ENCODE assay signal across 8 cellular contexts in genomic region chr2:106104332-106105062, GRCh38.
DNase-seq lines count a peak whose midpoint lies in the region; ATAC-seq and TF ChIP-seq lines count a peak whose summit lies in the region.

No MANE protein-coding gene starts in this region.

- H3K4me1 Mint-ChIP-seq in activated T-helper 1 cell treated with anti-CD3 and anti-CD28 coated beads, Interleukin-12 subunit alpha, Interleukin-12 subunit beta, Interleukin-2, Interleukin-4 antibody, amounts not matched to agents 30 ng/mL and 10 ng/mL and 1 ng/mL, durations not matched to agents 14 hours and 24 hours and 36 hours (ENCODE audit: low read depth): peaks cover 16% of the 10 kb centered on the region

- WGBS in IMR-90 (ENCODE audit: extremely low coverage in 2 of 2, insufficient read length in 1 of 2), 2 experiments: 77% methylated on average over 8 of the region's 16 CpGs; no CpG with 5 or more reads in 1 of the 2 experiments

- TF ChIP-seq POLR2A in IMR-90 (IDR thresholded peaks at IDR 0.05; ENCODE audit: low read depth, low read length) (0 out of 2 replicates have a peak, but pooled peaks have one; percentile 49), Peyer's patch (IDR thresholded peaks at IDR 0.05) (no peak)

- H4K5ac ChIP-seq in IMR-90 (ENCODE audit: low read depth, low read length): no peak overlapping the region

- H3K79me1 ChIP-seq in IMR-90 (ENCODE audit: low read depth in 1 of 2, low read length in 2 of 2): no peaks in the 10 kb centered on the region

- peak overlapping the region; percentile 18 for H3K27ac Mint-ChIP-seq in activated T-helper 1 cell treated with anti-CD3 and anti-CD28 coated beads, Interleukin-12 subunit alpha, Interleukin-12 subunit beta, Interleukin-2, Interleukin-4 antibody, amounts not matched to agents 30 ng/mL and 10 ng/mL and 1 ng/mL, durations not matched to agents 14 hours and 24 hours and 36 hours

- no peak overlapping the region for H2AK5ac ChIP-seq in IMR-90 (ENCODE audit: low read depth, low read length)

- H3K9me3 ChIP-seq in IMR-90 (ENCODE audit: control insufficient read depth, insufficient read depth, low read length) (no peaks in the 10 kb centered on the region), Peyer's patch (no peaks in the 10 kb centered on the region)

- no peak overlapping the region for H2BK120ac ChIP-seq in IMR-90 (ENCODE audit: low read depth, low read length)

- no peak overlapping the region for H3K4me3 Mint-ChIP-seq in activated T-helper 1 cell treated with anti-CD3 and anti-CD28 coated beads, Interleukin-12 subunit alpha, Interleukin-12 subunit beta, Interleukin-2, Interleukin-4 antibody, amounts not matched to agents 30 ng/mL and 10 ng/mL and 1 ng/mL, durations not matched to agents 14 hours and 24 hours and 36 hours

- peak; percentile 94 for TF ChIP-seq CTCF in IMR-90 (conservative IDR thresholded peaks at IDR 0.05; ENCODE audit: low read depth, low read length)
- TF ChIP-seq CTCF in Peyer's patch (IDR thresholded peaks at IDR 0.05): peak; percentile 79 to 95 (median 90)

- H2BK15ac ChIP-seq in IMR-90 (ENCODE audit: low read depth, low read length): no peak overlapping the region

- H3K27me3 Mint-ChIP-seq in activated T-helper 1 cell treated with anti-CD3 and anti-CD28 coated beads, Interleukin-12 subunit alpha, Interleukin-12 subunit beta, Interleukin-2, Interleukin-4 antibody, amounts not matched to agents 30 ng/mL and 10 ng/mL and 1 ng/mL, durations not matched to agents 14 hours and 24 hours and 36 hours (ENCODE audit: insufficient read depth): no peaks in the 10 kb centered on the region

- H3K9me3 Mint-ChIP-seq in activated T-helper 1 cell treated with anti-CD3 and anti-CD28 coated beads, Interleukin-12 subunit alpha, Interleukin-12 subunit beta, Interleukin-2, Interleukin-4 antibody, amounts not matched to agents 30 ng/mL and 10 ng/mL and 1 ng/mL, durations not matched to agents 14 hours and 24 hours and 36 hours: no peaks in the 10 kb centered on the region

- no peak overlapping the region for H3K56ac ChIP-seq in IMR-90 (ENCODE audit: extremely low read depth, insufficient read depth, low read length)

- POLR2A ChIA-PET in IMR-90 (lab: Charles Lee; ENCODE audit: unreplicated experiment): no interaction called here

- H3K36me3 ChIP-seq in IMR-90 (ENCODE audit: control insufficient read depth, insufficient read depth, low read length) (peaks cover 9% of the 10 kb centered on the region), Peyer's patch (no peaks in the 10 kb centered on the region)

- H3K4me3 ChIP-seq in IMR-90 (ENCODE audit: insufficient read depth, low read depth, low read length): no peak overlapping the region
- no peak overlapping the region for H3K4me3 ChIP-seq in Peyer's patch

- DNase-seq in Caki2 (ENCODE audit: low read depth) (peak; percentile 64), IMR-90 (peak; percentile 66), Peyer's patch (peak in 2 of 3 donors; percentile 54 to 87), fibroblast of the conjunctiva (ENCODE audit: low read depth) (peak; percentile 49), occipital lobe (lab: John Stamatoyannopoulos, UW) (peak; percentile 16)
- DNase-seq in activated T-helper 1 cell treated with anti-CD3 and anti-CD28 coated beads, Interleukin-12 subunit alpha, Interleukin-12 subunit beta, Interleukin-2, Interleukin-4 antibody, amounts not matched to agents 30 ng/mL and 10 ng/mL and 1 ng/mL, durations not matched to agents 14 hours and 24 hours and 36 hours (ENCODE audit: low spot score): peak; percentile 62

- no peak overlapping the region for H3K14ac ChIP-seq in IMR-90 (replicated peaks; ENCODE audit: low read depth, low read length)

- in situ Hi-C loops in Caki2 (cut with HindIII; ENCODE audit: low pct_unique_long_range_greater_than_20kb, low sequenced_read_pairs): no loop called here
- in situ Hi-C loops in IMR-90 (cut with MboI; ENCODE audit: low sequenced_read_pairs): loop anchor here (10.0 kb wide), 1 partner anchor 440 kb away; no protein-coding TSS in a partner anchor

- no peak overlapping the region for H3K4me2 ChIP-seq in IMR-90 (ENCODE audit: low read depth, low read length)

- peak; percentile 59 for ATAC-seq in GM19455 (IDR thresholded peaks at IDR 0.05; ENCODE audit: unreplicated experiment)
- peak; percentile 86 for ATAC-seq in IMR-90 (ENCODE audit: low read depth)
- no peak for ATAC-seq in GM21390 (IDR thresholded peaks at IDR 0.05; ENCODE audit: unreplicated experiment)

- no peak overlapping the region for H2AFZ ChIP-seq in IMR-90 (replicated peaks; ENCODE audit: low read length, poor library complexity)

- H4K20me1 ChIP-seq in IMR-90 (ENCODE audit: insufficient read depth, low read length): peaks cover 3% of the 10 kb centered on the region; the same call in 1 of the 2 replicates

- peak overlapping the region; percentile 75 for H2AK9ac ChIP-seq in IMR-90 (replicated peaks; ENCODE audit: low read depth, low read length, poor library complexity)

- no peak overlapping the region for H3K9ac ChIP-seq in IMR-90 (ENCODE audit: low read depth, low read length)

- no peak overlapping the region for H2BK20ac ChIP-seq in IMR-90 (ENCODE audit: low read depth, low read length)

- TF ChIP-seq RAD21 in IMR-90 (IDR thresholded peaks at IDR 0.05; ENCODE audit: low read length): peak; percentile 97

- H3K18ac ChIP-seq in IMR-90 (ENCODE audit: low read depth, low read length): no peak overlapping the region

- no peak overlapping the region for H4K8ac ChIP-seq in IMR-90 (ENCODE audit: low read depth in 2 of 2, low read length in 2 of 2)

- H3K4me1 ChIP-seq in IMR-90 (ENCODE audit: control insufficient read depth, insufficient read depth, low read length) (no peaks in the 10 kb centered on the region), Peyer's patch (no peaks in the 10 kb centered on the region)

- intact Hi-C loops in IMR-90 (cut with micrococcal nuclease): loop anchor here (1.0 to 5.0 kb wide), 4 partner anchors 88 to 478 kb away; partner anchors contain the start of gene UXS1
- intact Hi-C loops in activated T-helper 1 cell treated with anti-CD3 and anti-CD28 coated beads, Interleukin-12 subunit alpha, Interleukin-12 subunit beta, Interleukin-2, Interleukin-4 antibody, amounts not matched to agents 30 ng/mL and 10 ng/mL and 1 ng/mL, durations not matched to agents 14 hours and 24 hours and 36 hours (cut with micrococcal nuclease): loop anchor here (1.0 to 5.0 kb wide), 6 partner anchors 38 to 478 kb away; partner anchors contain the start of gene UXS1

- dilution Hi-C loops in IMR-90 (cut with HindIII; ENCODE audit: low sequenced_read_pairs, unreplicated experiment): no loop called here

- H3K27me3 ChIP-seq in IMR-90 (ENCODE audit: control insufficient read depth, insufficient read depth, low read length) (no peaks in the 10 kb centered on the region), Peyer's patch (no peaks in the 10 kb centered on the region)

- no TSS peak for BruUV-seq in IMR-90 (replicated peaks; lab: Mats Ljungman, UMichigan)

- H4K91ac ChIP-seq in IMR-90 (ENCODE audit: insufficient read depth, low read depth, low read length): no peak overlapping the region

- no peak overlapping the region for H2BK5ac ChIP-seq in IMR-90 (ENCODE audit: low read depth, low read length, poor library complexity, severe bottlenecking)

- H3K4ac ChIP-seq in IMR-90 (ENCODE audit: low read depth, low read length): no peak overlapping the region

- CTCF ChIA-PET in IMR-90 (lab: Yijun Ruan, JAX): interaction anchor here (0.9 to 1.5 kb wide), 2 partner anchors 10 to 104 kb away, joined by 3 to 4 read pairs; no protein-coding TSS in a partner anchor

- no peak overlapping the region for H3K27ac ChIP-seq in IMR-90 (ENCODE audit: insufficient read depth, low read length)
- no peak overlapping the region for H3K27ac ChIP-seq in Peyer's patch

- peaks cover 8% of the 10 kb centered on the region for H3K36me3 Mint-ChIP-seq in activated T-helper 1 cell treated with anti-CD3 and anti-CD28 coated beads, Interleukin-12 subunit alpha, Interleukin-12 subunit beta, Interleukin-2, Interleukin-4 antibody, amounts not matched to agents 30 ng/mL and 10 ng/mL and 1 ng/mL, durations not matched to agents 14 hours and 24 hours and 36 hours (ENCODE audit: low read depth)

- H3K23ac ChIP-seq in IMR-90 (ENCODE audit: low read depth, low read length): no peak overlapping the region

- no peaks in the 10 kb centered on the region for H3K9me1 ChIP-seq in IMR-90 (ENCODE audit: insufficient read depth, low read length)

TF ChIP-seq in IMR-90, 13 proteins besides CTCF, POLR2A, EP300 and RAD21:
- TF ChIP-seq SMC3 (IDR thresholded peaks at IDR 0.05; ENCODE audit: low read depth, low read length) (peak; percentile 90), RCOR1 (IDR thresholded peaks at IDR 0.05; ENCODE audit: insufficient replicate concordance, low read length) (no peak)

Comparison
In these comparisons a context has a peak if more than half of its experiments do, and no peak if none do; other contexts are left out.
1. DNase-seq: peak in every context shown above with its lines; median percentile 70 in Peyer's patch; 66 in IMR-90; 64 in Caki2; 62 in activated T-helper 1 cell treated with anti-CD3 and anti-CD28 coated beads, Interleukin-12 subunit alpha, Interleukin-12 subunit beta, Interleukin-2, Interleukin-4 antibody, amounts not matched to agents 30 ng/mL and 10 ng/mL and 1 ng/mL, durations not matched to agents 14 hours and 24 hours and 36 hours; 49 in fibroblast of the conjunctiva; 16 in occipital lobe.